ENCODE assay signal across 20 cellular contexts in genomic region chr16:80274576-80275191, GRCh38.
DNase-seq lines count a peak whose midpoint lies in the region; ATAC-seq and TF ChIP-seq lines count a peak whose summit lies in the region.
"Had no signal": no experiment of that assay in that cellular context is flagged by ENCODE, and none has a peak within 500 bp of the region (broad histone marks: within the 10 kb centered on the region; RNA-seq: fewer than 3 reads in every experiment).

No MANE protein-coding gene starts in this region.

- H2BK5ac ChIP-seq in neuronal stem cell (ENCODE audit: low read length) = no peak overlapping the region

- H4K91ac ChIP-seq in neuronal stem cell (ENCODE audit: low read depth, low read length, poor library complexity) = no peak overlapping the region

- no peak overlapping the region for H3K18ac ChIP-seq in neuronal stem cell (ENCODE audit: low read length)

- no peak overlapping the region for H3K27ac ChIP-seq in neuronal stem cell (replicated peaks; ENCODE audit: low read length)
- no peak overlapping the region for H3K27ac ChIP-seq in CD4-positive, alpha-beta T cell (ENCODE audit: low read depth, low read length)
- H3K27ac ChIP-seq: right atrium auricular region, upper lobe of left lung had no signal

- no peaks in the 10 kb centered on the region for H3K4me1 Mint-ChIP-seq in CD4-positive, alpha-beta T cell (ENCODE audit: low read depth)
- H3K4me1 Mint-ChIP-seq: CD14-positive monocyte had no signal

- H3K9ac ChIP-seq in neuronal stem cell (ENCODE audit: low read depth, low read length, poor library complexity) = no peak overlapping the region

- peak; percentile 87 for DNase-seq in EL
- peak; percentile 55 for DNase-seq in SW480 (ENCODE audit: low spot score)
- peak; percentile 87 for DNase-seq in fibroblast of gingiva (ENCODE audit: low read depth)
- peak; percentile 39 for DNase-seq in neuronal stem cell (ENCODE audit: low spot score)
- no peak for DNase-seq in NCI-H1417 treated with DMSO at 0.1 percent for 48 hours (lab: John Stamatoyannopoulos, UW)
- no peak for DNase-seq in Kasumi-1 (lab: John Stamatoyannopoulos, UW)
- no peak for DNase-seq in CD4-positive, alpha-beta T cell
- no peak for DNase-seq in activated CD4-positive, alpha-beta T cell treated with anti-CD3 and anti-CD28 coated beads, Interleukin-2, amount 50 U/mL, for 1 hour
- DNase-seq: activated CD4-positive, alpha-beta T cell treated with anti-CD3 and anti-CD28 coated beads for 36 hours; activated T-cell treated with anti-CD3 and anti-CD28 coated beads, Interleukin-2, amount 50 U/mL, for 4 hours; anterior cingulate cortex; naive thymus-derived CD4-positive, alpha-beta T cell; NCI-H1694 treated with DMSO at 0.1 percent for 48 hours; NCI-H774; stimulated activated CD4-positive, alpha-beta T cell treated with anti-CD3 and anti-CD28 coated beads, Interleukin-4, amount 100 ng/mL, for 1 hour; T-helper 2 cell; upper lobe of left lung had no signal

- no peaks in the 10 kb centered on the region for H3K27me3 ChIP-seq in neuronal stem cell (ENCODE audit: control insufficient read depth in 3 of 3, insufficient read depth in 3 of 3, low read depth in 1 of 3, low read length in 3 of 3)
- no peaks in the 10 kb centered on the region for H3K27me3 ChIP-seq in CD4-positive, alpha-beta T cell (ENCODE audit: control insufficient read depth, insufficient read depth, low read length)
- H3K27me3 ChIP-seq: right atrium auricular region, upper lobe of left lung had no signal

- no peak overlapping the region for H3K23ac ChIP-seq in neuronal stem cell (ENCODE audit: low read depth, low read length, poor library complexity)

- H3K4me2 ChIP-seq in neuronal stem cell (ENCODE audit: insufficient read depth, low read length, poor library complexity, severe bottlenecking) = peak overlapping the region; percentile 38

- no peaks in the 10 kb centered on the region for H3K79me1 ChIP-seq in neuronal stem cell (ENCODE audit: low read depth, low read length)

- no peak for ATAC-seq in CD4-positive, alpha-beta T cell (ENCODE audit: poor library complexity)
- ATAC-seq: activated T-cell treated with anti-CD3 and anti-CD28 coated beads, Interleukin-2, amount 50 U/mL, for 4 hours; left lobe of liver; naive thymus-derived CD4-positive, alpha-beta T cell had no signal

- no peak overlapping the region for H2AK5ac ChIP-seq in neuronal stem cell (ENCODE audit: low read depth, low read length)

- WGBS in neuronal stem cell (ENCODE audit: extremely low coverage in 2 of 2, insufficient read length in 2 of 2, insufficient replicate concordance in 1 of 2), 2 donors = no CpG with 5 or more reads among the region's 4 CpGs

- intact Hi-C loops in CD4-positive, alpha-beta T cell (cut with DNase I, micrococcal nuclease) = no loop called here

- no peak for TF ChIP-seq CTCF in CD4-positive, alpha-beta T cell (IDR thresholded peaks at IDR 0.05)

- H2BK15ac ChIP-seq in neuronal stem cell (ENCODE audit: low read length) = no peak overlapping the region

- H3K36me3 ChIP-seq in neuronal stem cell (replicated peaks in 1 of 2; ENCODE audit: control insufficient read depth in 2 of 2, insufficient read depth in 2 of 2, low read length in 2 of 2) = no peaks in the 10 kb centered on the region
- H3K36me3 ChIP-seq: right atrium auricular region, upper lobe of left lung had no signal

- no peak overlapping the region for H3K4ac ChIP-seq in neuronal stem cell (ENCODE audit: low read length)

- H3K9me3 Mint-ChIP-seq in CD4-positive, alpha-beta T cell = no peaks in the 10 kb centered on the region
- H3K9me3 Mint-ChIP-seq: activated T-cell treated with anti-CD3 and anti-CD28 coated beads, Interleukin-2, amount 50 U/mL, for 4 hours had no signal

- no peak overlapping the region for H4K8ac ChIP-seq in neuronal stem cell (ENCODE audit: low read depth, low read length)

- no peak overlapping the region for H2BK120ac ChIP-seq in neuronal stem cell (ENCODE audit: low read depth, low read length)

- H3K4me3 ChIP-seq in neuronal stem cell (ENCODE audit: low read length in 2 of 2) = no peak overlapping the region
- H3K4me3 ChIP-seq: right atrium auricular region, upper lobe of left lung had no signal

- H2BK12ac ChIP-seq in neuronal stem cell (ENCODE audit: low read length) = no peak overlapping the region

- no peaks in the 10 kb centered on the region for H3K27me3 Mint-ChIP-seq in CD4-positive, alpha-beta T cell

- H3K14ac ChIP-seq in neuronal stem cell (ENCODE audit: low read length) = no peak overlapping the region

- POLR2A ChIA-PET in CD4-positive, alpha-beta T cell (lab: Charles Lee) = no interaction called here

- no peak overlapping the region for H3K27ac Mint-ChIP-seq in CD4-positive, alpha-beta T cell
- H3K27ac Mint-ChIP-seq: CD14-positive monocyte; naive thymus-derived CD4-positive, alpha-beta T cell had no signal

- CTCF ChIA-PET in CD4-positive, alpha-beta T cell (lab: Charles Lee) = interaction anchor here (0.9 kb wide), 1 partner anchor 38 kb away, joined by 3 read pairs; no protein-coding TSS in a partner anchor

- H3K36me3 Mint-ChIP-seq in CD4-positive, alpha-beta T cell (ENCODE audit: low read depth) = no peaks in the 10 kb centered on the region
- H3K36me3 Mint-ChIP-seq: CD14-positive monocyte had no signal

- peaks cover 0 to 4% of the 10 kb centered on the region in 2 donors for H3K4me1 ChIP-seq in neuronal stem cell (ENCODE audit: control insufficient read depth in 2 of 2, insufficient read depth in 1 of 2, low read depth in 1 of 2, low read length in 2 of 2)
- H3K4me1 ChIP-seq: right atrium auricular region, upper lobe of left lung had no signal

- H3K9me3 ChIP-seq in neuronal stem cell (replicated peaks in 1 of 2; ENCODE audit: control insufficient read depth in 2 of 2, insufficient read depth in 1 of 2, low read depth in 1 of 2, low read length in 2 of 2) = no peaks in the 10 kb centered on the region
- no peaks in the 10 kb centered on the region for H3K9me3 ChIP-seq in CD4-positive, alpha-beta T cell (ENCODE audit: control insufficient read depth, low read length)
- H3K9me3 ChIP-seq: right atrium auricular region, upper lobe of left lung had no signal

- H3K4me3 Mint-ChIP-seq in CD4-positive, alpha-beta T cell = no peak overlapping the region
- H3K4me3 Mint-ChIP-seq: activated CD4-positive, alpha-beta T cell treated with anti-CD3 and anti-CD28 coated beads for 36 hours; activated T-cell treated with anti-CD3 and anti-CD28 coated beads, Interleukin-2, amount 50 U/mL, for 4 hours; CD14-positive monocyte; naive thymus-derived CD4-positive, alpha-beta T cell had no signal

- no peak overlapping the region for H2AFZ ChIP-seq in neuronal stem cell (ENCODE audit: low read length)

Comparison
In these comparisons a context has a peak if more than half of its experiments do, and no peak if none do; other contexts are left out.
1. DNase-seq: peak in EL (single experiment), SW480 (single experiment), fibroblast of gingiva (single experiment) and neuronal stem cell (single experiment); none in NCI-H1417 treated with DMSO at 0.1 percent for 48 hours (single experiment), Kasumi-1 (0 of 2), CD4-positive, alpha-beta T cell (0 of 10) and activated CD4-positive, alpha-beta T cell treated with anti-CD3 and anti-CD28 coated beads, Interleukin-2, amount 50 U/mL, for 1 hour (single experiment).